Comparison of ENCODE assay signal across 8 cellular contexts in genomic region chr17:59783221-59784016, GRCh38.
DNase-seq lines count a peak whose midpoint lies in the region; ATAC-seq and TF ChIP-seq lines count a peak whose summit lies in the region.

No MANE protein-coding gene starts in this region.

- POLR2A ChIA-PET in activated B cell treated with CpG ODN at 0.5 μM for 24 hours (lab: Charles Lee), result interaction anchor here (0.9 to 10.1 kb wide), 11 partner anchors 9 to 110 kb away, joined by 3 to 379 read pairs (median 4); no protein-coding TSS in a partner anchor

- H3K4me3 Mint-ChIP-seq in activated T-cell treated with anti-CD3 and anti-CD28 coated beads, Interleukin-2, amount 50 U/mL, for 4 hours, result peak overlapping the region; percentile 68
- peak overlapping the region; percentile 33 for H3K4me3 Mint-ChIP-seq in activated B cell treated with CpG ODN at 0.5 μM for 24 hours
- peak overlapping the region; percentile 54 to 59 for H3K4me3 Mint-ChIP-seq in stimulated activated naive B cell treated with anti-CD40 and anti-IgM and Interleukin-4, amounts not matched to agents 10 μg/mL and 1 μg/mL and 100 μg/mL, for 72 hours

- no peaks in the 10 kb centered on the region for H3K27me3 ChIP-seq in foreskin keratinocyte

- CTCF ChIA-PET in activated B cell treated with CpG ODN at 0.5 μM for 24 hours (lab: Charles Lee), result interaction anchor here (1.0 to 3.3 kb wide), 8 partner anchors 29 to 76 kb away, joined by 4 to 21 read pairs (median 4); no protein-coding TSS in a partner anchor

- ATAC-seq in activated T-cell treated with anti-CD3 and anti-CD28 coated beads, Interleukin-2, amount 50 U/mL, for 4 hours, result no peak
- no peak for ATAC-seq in activated B cell treated with CpG ODN at 0.5 μM for 24 hours (ENCODE audit: low read depth)
- ATAC-seq in foreskin keratinocyte, result peak; percentile 30
- no peak for ATAC-seq in stimulated activated naive B cell treated with anti-CD40 and anti-IgM and Interleukin-4, amounts not matched to agents 10 μg/mL and 1 μg/mL and 100 μg/mL, for 72 hours (replicated peaks)
- no peak for ATAC-seq in HG03565 (IDR thresholded peaks at IDR 0.05; ENCODE audit: unreplicated experiment)

- H3K4me1 Mint-ChIP-seq in activated T-cell treated with anti-CD3 and anti-CD28 coated beads, Interleukin-2, amount 50 U/mL, for 4 hours (ENCODE audit: low read depth), result peaks cover 65% of the 10 kb centered on the region
- peaks cover 60% of the 10 kb centered on the region for H3K4me1 Mint-ChIP-seq in activated B cell treated with CpG ODN at 0.5 μM for 24 hours
- peaks cover 29 to 56% of the 10 kb centered on the region in 2 donors for H3K4me1 Mint-ChIP-seq in stimulated activated naive B cell treated with anti-CD40 and anti-IgM and Interleukin-4, amounts not matched to agents 10 μg/mL and 1 μg/mL and 100 μg/mL, for 72 hours

- H3K9me3 Mint-ChIP-seq in activated T-cell treated with anti-CD3 and anti-CD28 coated beads, Interleukin-2, amount 50 U/mL, for 4 hours, result peaks cover 4% of the 10 kb centered on the region
- H3K9me3 Mint-ChIP-seq in activated B cell treated with CpG ODN at 0.5 μM for 24 hours, result no peaks in the 10 kb centered on the region
- no peaks in the 10 kb centered on the region for H3K9me3 Mint-ChIP-seq in stimulated activated naive B cell treated with anti-CD40 and anti-IgM and Interleukin-4, amounts not matched to agents 10 μg/mL and 1 μg/mL and 100 μg/mL, for 72 hours

- H3K27ac ChIP-seq in foreskin keratinocyte, result peak overlapping the region; percentile 99

- H3K36me3 Mint-ChIP-seq in activated T-cell treated with anti-CD3 and anti-CD28 coated beads, Interleukin-2, amount 50 U/mL, for 4 hours (ENCODE audit: insufficient read depth), result peaks cover 12% of the 10 kb centered on the region
- peaks cover 18% of the 10 kb centered on the region for H3K36me3 Mint-ChIP-seq in activated B cell treated with CpG ODN at 0.5 μM for 24 hours (ENCODE audit: low read depth)
- H3K36me3 Mint-ChIP-seq in stimulated activated naive B cell treated with anti-CD40 and anti-IgM and Interleukin-4, amounts not matched to agents 10 μg/mL and 1 μg/mL and 100 μg/mL, for 72 hours, result peaks cover 32 to 51% of the 10 kb centered on the region in 2 donors

- TF ChIP-seq CTCF in activated B cell treated with CpG ODN at 0.5 μM for 24 hours (IDR thresholded peaks at IDR 0.05), result no peak
- TF ChIP-seq CTCF in foreskin keratinocyte (conservative IDR thresholded peaks at IDR 0.05), result peak; percentile 17

- H3K27ac Mint-ChIP-seq in activated B cell treated with CpG ODN at 0.5 μM for 24 hours, result peak overlapping the region; percentile 88
- H3K27ac Mint-ChIP-seq in stimulated activated naive B cell treated with anti-CD40 and anti-IgM and Interleukin-4, amounts not matched to agents 10 μg/mL and 1 μg/mL and 100 μg/mL, for 72 hours, result peak overlapping the region; percentile 96

- DNase-seq in activated T-cell treated with anti-CD3 and anti-CD28 coated beads, Interleukin-2, amount 50 U/mL, for 4 hours, result no peak
- DNase-seq in activated T-cell treated with anti-CD3 and anti-CD28 coated beads for 4 hours (no peak), activated B cell treated with CpG ODN at 0.5 μM for 24 hours (no peak), foreskin keratinocyte (peak; percentile 75 to 89), GM03348 (ENCODE audit: low spot score) (no peak), OCI-M2 (lab: John Stamatoyannopoulos, UW; ENCODE audit: unreplicated experiment) (no peak)
- DNase-seq in stimulated activated naive B cell treated with anti-CD40 and anti-IgM and Interleukin-4, amounts not matched to agents 10 μg/mL and 1 μg/mL and 100 μg/mL, for 72 hours, result no peak

- H3K4me1 ChIP-seq in foreskin keratinocyte, result peaks cover 52% of the 10 kb centered on the region

- no peaks in the 10 kb centered on the region for H3K27me3 Mint-ChIP-seq in activated T-cell treated with anti-CD3 and anti-CD28 coated beads, Interleukin-2, amount 50 U/mL, for 4 hours (ENCODE audit: low read depth)
- H3K27me3 Mint-ChIP-seq in activated B cell treated with CpG ODN at 0.5 μM for 24 hours, result no peaks in the 10 kb centered on the region
- no peaks in the 10 kb centered on the region for H3K27me3 Mint-ChIP-seq in stimulated activated naive B cell treated with anti-CD40 and anti-IgM and Interleukin-4, amounts not matched to agents 10 μg/mL and 1 μg/mL and 100 μg/mL, for 72 hours

- intact Hi-C loops in activated B cell treated with CpG ODN at 0.5 μM for 24 hours (cut with micrococcal nuclease), result no loop called here

Comparison
In these comparisons a context has a peak if more than half of its experiments do, and no peak if none do; other contexts are left out.
1. DNase-seq: peak in foreskin keratinocyte (2 of 2); none in activated T-cell treated with anti-CD3 and anti-CD28 coated beads, Interleukin-2, amount 50 U/mL, for 4 hours (single experiment), activated T-cell treated with anti-CD3 and anti-CD28 coated beads for 4 hours (single experiment), activated B cell treated with CpG ODN at 0.5 μM for 24 hours (single experiment), stimulated activated naive B cell treated with anti-CD40 and anti-IgM and Interleukin-4, amounts not matched to agents 10 μg/mL and 1 μg/mL and 100 μg/mL, for 72 hours (single experiment), GM03348 (single experiment) and OCI-M2 (single experiment).
2. Peak in every context shown above with its lines, with median percentiles within 50 percentile points of each other: H3K4me3 Mint-ChIP-seq.